ENCODE assay signal across 8 cellular contexts in the genomic region with DNA sequence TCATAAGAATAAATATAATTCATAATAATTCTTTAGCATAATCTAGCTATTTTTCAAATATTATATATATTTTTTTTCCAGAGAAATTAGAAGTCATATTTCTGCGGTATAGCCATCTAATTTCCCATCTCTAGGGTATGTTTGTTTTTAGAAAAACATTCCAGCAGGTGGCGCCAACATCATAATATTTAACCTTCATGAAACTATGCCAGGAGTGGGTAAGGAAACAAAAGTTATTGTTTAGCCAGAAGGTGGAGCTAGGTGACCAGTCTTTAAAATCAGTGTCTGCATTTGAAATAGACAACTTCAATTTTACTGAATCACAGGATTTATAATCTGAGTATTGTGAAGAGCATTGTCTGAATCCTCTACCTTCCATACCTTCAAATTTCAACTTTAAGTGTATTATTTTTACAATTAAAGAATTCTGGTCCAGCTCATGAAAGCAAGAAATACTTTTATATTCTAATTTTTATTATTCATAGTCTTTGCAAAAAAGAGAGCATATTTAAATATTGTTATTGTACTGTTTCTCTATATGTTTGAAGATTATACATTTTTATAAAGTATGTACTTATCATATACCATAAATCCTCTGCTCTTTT. TPM values are rescaled to one million over a fixed set of nuclear protein-coding genes. Genes with fewer than 3 reads are reported as not detected.
DNase-seq lines count a peak whose midpoint lies in the region; ATAC-seq lines count a peak whose summit lies in the region.

No MANE protein-coding gene starts in this region.

- H3K79me1 ChIP-seq in mesendoderm (ENCODE audit: low read length) = no peaks in the 10 kb centered on the region

- no peak overlapping the region for H3K4ac ChIP-seq in mesendoderm (ENCODE audit: low read depth, low read length)

- no peak overlapping the region for H3K27ac Mint-ChIP-seq in activated CD4-positive, alpha-beta T cell treated with anti-CD3 and anti-CD28 coated beads, Interleukin-2, amount 10 ng/mL, durations not matched to agents 7 days and 5 days

- no peak overlapping the region for H2BK5ac ChIP-seq in mesendoderm (ENCODE audit: low read length)

- no peak overlapping the region for H3K23ac ChIP-seq in mesendoderm (ENCODE audit: low read length)

- H3K4me1 ChIP-seq in mesendoderm (ENCODE audit: control insufficient read depth, low read depth, low read length) = no peaks in the 10 kb centered on the region

- no peaks in the 10 kb centered on the region for H3K4me1 Mint-ChIP-seq in activated CD4-positive, alpha-beta T cell treated with anti-CD3 and anti-CD28 coated beads, Interleukin-2, amount 10 ng/mL, durations not matched to agents 7 days and 5 days

- H3K56ac ChIP-seq in mesendoderm (ENCODE audit: low read length) = no peak overlapping the region

- CTCF ChIA-PET in activated CD4-positive, alpha-beta T cell treated with anti-CD3 and anti-CD28 coated beads, Interleukin-2, amount 10 ng/mL, durations not matched to agents 7 days and 5 days (lab: Charles Lee) = interaction anchor here (0.6 to 1.2 kb wide), 2 partner anchors 24 to 214 kb away, joined by 3 to 4 read pairs; no protein-coding TSS in a partner anchor

- H3K27me3 Mint-ChIP-seq in activated CD4-positive, alpha-beta T cell treated with anti-CD3 and anti-CD28 coated beads, Interleukin-2, amount 10 ng/mL, durations not matched to agents 7 days and 5 days = no peaks in the 10 kb centered on the region

- H3K27me3 ChIP-seq in mesendoderm (ENCODE audit: insufficient read depth, low read length, poor library complexity) = no peaks in the 10 kb centered on the region

- no peak overlapping the region for H4K8ac ChIP-seq in mesendoderm (ENCODE audit: low read depth, low read length)

- no peak overlapping the region for H3K9ac ChIP-seq in mesendoderm (ENCODE audit: low read length)

- H3K79me2 ChIP-seq in mesendoderm (ENCODE audit: control insufficient read depth, insufficient read depth, low read length) = no peaks in the 10 kb centered on the region

- no peaks in the 10 kb centered on the region for H3K9me3 Mint-ChIP-seq in activated CD4-positive, alpha-beta T cell treated with anti-CD3 and anti-CD28 coated beads, Interleukin-2, amount 10 ng/mL, durations not matched to agents 7 days and 5 days

- no peaks in the 10 kb centered on the region for H3K36me3 Mint-ChIP-seq in activated CD4-positive, alpha-beta T cell treated with anti-CD3 and anti-CD28 coated beads, Interleukin-2, amount 10 ng/mL, durations not matched to agents 7 days and 5 days (ENCODE audit: low read depth)

- H2AK5ac ChIP-seq in mesendoderm (ENCODE audit: low read length) = no peak overlapping the region

- H3K4me3 Mint-ChIP-seq in activated CD4-positive, alpha-beta T cell treated with anti-CD3 and anti-CD28 coated beads, Interleukin-2, amount 10 ng/mL, durations not matched to agents 7 days and 5 days = no peak overlapping the region

- no peak overlapping the region for H3K18ac ChIP-seq in mesendoderm (ENCODE audit: low read length)

- H3K27ac ChIP-seq in mesendoderm (ENCODE audit: low read depth, low read length) = no peak overlapping the region

- H2BK120ac ChIP-seq in mesendoderm (ENCODE audit: low read depth, low read length) = no peak overlapping the region

- H3K4me3 ChIP-seq in mesendoderm (ENCODE audit: low read length) = no peak overlapping the region

- no peak overlapping the region for H4K5ac ChIP-seq in mesendoderm (ENCODE audit: low read length)

- no CpG with 5 or more reads among the region's 2 CpGs for WGBS in mesendoderm (ENCODE audit: extremely low coverage, insufficient coverage, low lambda C conversion rate)

- peak; percentile 67 for DNase-seq in DMS114 treated with DMSO at 0.1 percent for 48 hours (lab: John Stamatoyannopoulos, UW; ENCODE audit: unreplicated experiment)
- peak; percentile 93 for DNase-seq in NCI-H69 (lab: John Stamatoyannopoulos, UW)
- DNase-seq in activated CD4-positive, alpha-beta T cell treated with anti-CD3 and anti-CD28 coated beads, Interleukin-2, amount 10 ng/mL, durations not matched to agents 7 days and 5 days = peak; percentile 82
- DNase-seq in effector CD4-positive, alpha-beta T cell = peak; percentile 48
- DNase-seq in mesendoderm = peak; percentile 86
- peak; percentile 2 to 33 for DNase-seq in stimulated activated CD8-positive, alpha-beta memory T cell treated with anti-CD3 and anti-CD28 coated beads, Interleukin-7, amount 100 ng/mL, for 4 hours (ENCODE audit: low read depth in 2 of 2)

- no peak overlapping the region for H2BK15ac ChIP-seq in mesendoderm (replicated peaks; ENCODE audit: low read depth)

- H3K36me3 ChIP-seq in mesendoderm (ENCODE audit: control insufficient read depth, insufficient read depth, low read length) = no peaks in the 10 kb centered on the region

- POLR2A ChIA-PET in activated CD4-positive, alpha-beta T cell treated with anti-CD3 and anti-CD28 coated beads, Interleukin-2, amount 10 ng/mL, durations not matched to agents 7 days and 5 days (lab: Charles Lee) = no interaction called here

- peak; percentile 100 for ATAC-seq in GM21367 (IDR thresholded peaks at IDR 0.05; ENCODE audit: unreplicated experiment)
- ATAC-seq in HG03575 (IDR thresholded peaks at IDR 0.05; ENCODE audit: extremely low read depth, insufficient number of reproducible peaks, low FRiP score, unreplicated experiment) = peak; percentile 94

- H3K4me2 ChIP-seq in mesendoderm (ENCODE audit: low read length) = no peak overlapping the region

RNA-seq across cellular contexts. Expression of gene CCDC179, which starts 15.7 kb away (rescaled TPM):
- not detected for total RNA-seq in activated CD4-positive, alpha-beta T cell treated with anti-CD3 and anti-CD28 coated beads, Interleukin-2, amount 10 ng/mL, durations not matched to agents 7 days and 5 days
- not detected for polyA plus RNA-seq in mesendoderm (2013, experiment 1 of 2)
- polyA plus RNA-seq in mesendoderm (2013, experiment 2 of 2) = not detected

RNA-seq across cellular contexts. Expression of gene SVIP, which starts 46.4 kb away (rescaled TPM):
- total RNA-seq in activated CD4-positive, alpha-beta T cell treated with anti-CD3 and anti-CD28 coated beads, Interleukin-2, amount 10 ng/mL, durations not matched to agents 7 days and 5 days = 10 to 100 TPM; 27.6 to 28.8 TPM
- polyA plus RNA-seq in mesendoderm (2013, experiment 1 of 2) = 10.4 TPM
- polyA plus RNA-seq in mesendoderm (2013, experiment 2 of 2) = 10.5 TPM

Comparison
In these comparisons a context has a peak if more than half of its experiments do, and no peak if none do; other contexts are left out.
1. DNase-seq: peak in every context shown above with its lines; median percentile 93 in NCI-H69; 86 in mesendoderm; 82 in activated CD4-positive, alpha-beta T cell treated with anti-CD3 and anti-CD28 coated beads, Interleukin-2, amount 10 ng/mL, durations not matched to agents 7 days and 5 days; 67 in DMS114 treated with DMSO at 0.1 percent for 48 hours; 48 in effector CD4-positive, alpha-beta T cell; 18 in stimulated activated CD8-positive, alpha-beta memory T cell treated with anti-CD3 and anti-CD28 coated beads, Interleukin-7, amount 100 ng/mL, for 4 hours.